19 cellular contexts compared by ENCODE assay signal in genomic region chr14:96893966-96894622, GRCh38.
DNase-seq lines count a peak whose midpoint lies in the region; ATAC-seq, FAIRE-seq and TF ChIP-seq lines count a peak whose summit lies in the region.
"Had no signal": no experiment of that assay in that cellular context is flagged by ENCODE, and none has a peak within 500 bp of the region (broad histone marks: within the 10 kb centered on the region; RNA-seq: fewer than 3 reads in every experiment).

No MANE protein-coding gene starts in this region.

- H4K8ac ChIP-seq in IMR-90 (ENCODE audit: low read depth in 2 of 2, low read length in 2 of 2), result no peak overlapping the region
- H4K8ac ChIP-seq in H1 (ENCODE audit: extremely low read depth, insufficient read depth, low read length), result peak overlapping the region; percentile 57; the same call in 1 of the 2 replicates

- H3K79me1 ChIP-seq in IMR-90 (ENCODE audit: low read depth in 1 of 2, low read length in 2 of 2), result no peaks in the 10 kb centered on the region
- H3K79me1 ChIP-seq in H1 (ENCODE audit: low read depth, low read length), result no peaks in the 10 kb centered on the region

- peaks cover 0 to 6% (median 0%) of the 10 kb centered on the region in 11 experiments; a peak in 2 of 22 replicates for H4K20me1 ChIP-seq in BLaER1 treated with 17β-estradiol and CSF1 and Interleukin-3, amounts not matched to agents 10 nM and 100 nM
- H4K20me1 ChIP-seq in IMR-90 (ENCODE audit: insufficient read depth, low read length) (no peaks in the 10 kb centered on the region), H1 (replicated peaks in 1 of 2; ENCODE audit: control insufficient read depth in 1 of 2, insufficient read depth in 2 of 2, low read length in 2 of 2) (no peaks in the 10 kb centered on the region)

- H3K27ac ChIP-seq in BLaER1 treated with 17β-estradiol and CSF1 and Interleukin-3, amounts not matched to agents 10 nM and 100 nM, result peak overlapping the region in 3 of 11 experiments; percentile 12 to 28 (median 28); a peak in 1 of 22 replicates
- H3K27ac ChIP-seq in IMR-90 (ENCODE audit: insufficient read depth, low read length) (no peak overlapping the region), H1 (ENCODE audit: low read depth, low read length) (no peak overlapping the region), right lobe of liver (no peak overlapping the region)
- H3K27ac ChIP-seq: HL-60 had no signal

- H4K91ac ChIP-seq in IMR-90 (ENCODE audit: insufficient read depth, low read depth, low read length), result no peak overlapping the region
- no peak overlapping the region for H4K91ac ChIP-seq in H1 (replicated peaks; ENCODE audit: insufficient read length, low read length)

- WGBS in IMR-90 (ENCODE audit: extremely low coverage in 2 of 2, insufficient read length in 1 of 2), 2 experiments, result 89% methylated on average over 4 of the region's 12 CpGs; no CpG with 5 or more reads in 1 of the 2 experiments
- WGBS in H1 (ENCODE audit: extremely low coverage in 1 of 2, insufficient coverage in 1 of 2, insufficient read length in 1 of 2, insufficient replicate concordance in 2 of 2, low coverage in 1 of 2, low lambda C conversion rate in 2 of 2, missing lambda C conversion rate in 1 of 2), 2 experiments, result 84% methylated on average over 12 of the region's 12 CpGs; no CpG with 5 or more reads in 1 of the 2 experiments
- WGBS in right lobe of liver (ENCODE audit: insufficient coverage, low coverage, low lambda C conversion rate, missing lambda C conversion rate), result 79% methylated on average over 5 of the region's 12 CpGs

- H2BK12ac ChIP-seq in H1 (ENCODE audit: low read depth, low read length), result no peak overlapping the region

- H3K9me3 Mint-ChIP-seq in activated CD8-positive, alpha-beta T cell treated with anti-CD3 and anti-CD28 coated beads for 36 hours, result no peaks in the 10 kb centered on the region
- H3K9me3 Mint-ChIP-seq in activated CD8-positive, alpha-beta T cell treated with anti-CD3 and anti-CD28 coated beads, Interleukin-2, amount 10 ng/mL, durations not matched to agents 7 days and 5 days (ENCODE audit: insufficient read depth), result no peaks in the 10 kb centered on the region
- H3K9me3 Mint-ChIP-seq: CD4-positive, alpha-beta T cell had no signal

- no peak overlapping the region for H3K4me3 ChIP-seq in BLaER1 treated with 17β-estradiol and CSF1 and Interleukin-3, amounts not matched to agents 10 nM and 100 nM
- H3K4me3 ChIP-seq in IMR-90 (ENCODE audit: insufficient read depth, low read depth, low read length) (no peak overlapping the region), H1 (ENCODE audit: extremely low read depth in 1 of 4, insufficient read depth in 2 of 4, low read depth in 3 of 4, low read length in 4 of 4) (no peak overlapping the region), right lobe of liver (no peak overlapping the region)

- dilution Hi-C loops in IMR-90 (cut with HindIII; ENCODE audit: low sequenced_read_pairs, unreplicated experiment), result no loop called here

- H2BK15ac ChIP-seq in IMR-90 (ENCODE audit: low read depth, low read length) (no peak overlapping the region), H1 (ENCODE audit: low read length) (no peak overlapping the region)

- TF ChIP-seq POLR2A in IMR-90 (IDR thresholded peaks at IDR 0.05; ENCODE audit: low read depth, low read length) (no peak), H1 (IDR thresholded peaks at IDR 0.05; ENCODE audit: control extremely low read depth in 1 of 2, low read depth in 2 of 2, low read length in 2 of 2) (no peak), right lobe of liver (IDR thresholded peaks at IDR 0.05) (no peak)

- no peak overlapping the region for H3K18ac ChIP-seq in IMR-90 (ENCODE audit: low read depth, low read length)
- H3K18ac ChIP-seq in H1 (ENCODE audit: extremely low read depth, low read length), result no peak overlapping the region

- in situ Hi-C loops in IMR-90 (cut with MboI; ENCODE audit: low sequenced_read_pairs), result no loop called here

- H3K27ac Mint-ChIP-seq in activated CD8-positive, alpha-beta T cell treated with anti-CD3 and anti-CD28 coated beads for 36 hours, result no peak overlapping the region
- no peak overlapping the region for H3K27ac Mint-ChIP-seq in activated CD8-positive, alpha-beta T cell treated with anti-CD3 and anti-CD28 coated beads, Interleukin-2, amount 10 ng/mL, durations not matched to agents 7 days and 5 days
- H3K27ac Mint-ChIP-seq: CD4-positive, alpha-beta T cell had no signal

- intact Hi-C loops in activated CD8-positive, alpha-beta T cell treated with anti-CD3 and anti-CD28 coated beads for 36 hours (cut with micrococcal nuclease), result no loop called here
- intact Hi-C loops in IMR-90 (cut with micrococcal nuclease), result no loop called here
- intact Hi-C loops in right lobe of liver (cut with DNase I), result no loop called here

- H3K27me3 ChIP-seq in BLaER1 treated with 17β-estradiol and CSF1 and Interleukin-3, amounts not matched to agents 10 nM and 100 nM, result no peaks in the 10 kb centered on the region
- no peaks in the 10 kb centered on the region for H3K27me3 ChIP-seq in IMR-90 (ENCODE audit: control insufficient read depth, insufficient read depth, low read length)
- H3K27me3 ChIP-seq in H1 (replicated peaks in 1 of 4; ENCODE audit: control insufficient read depth in 3 of 4, extremely low read depth in 1 of 4, insufficient read depth in 3 of 4, low read length in 3 of 4), result no peaks in the 10 kb centered on the region
- no peaks in the 10 kb centered on the region for H3K27me3 ChIP-seq in right lobe of liver

- CTCF ChIA-PET in activated CD8-positive, alpha-beta T cell treated with anti-CD3 and anti-CD28 coated beads for 36 hours (lab: Charles Lee), result no interaction called here
- CTCF ChIA-PET in activated CD8-positive, alpha-beta T cell treated with anti-CD3 and anti-CD28 coated beads, Interleukin-2, amount 10 ng/mL, durations not matched to agents 7 days and 5 days (lab: Charles Lee), result interaction anchor here (1.1 kb wide), 2 partner anchors 13 to 41 kb away, joined by 3 to 7 read pairs; no protein-coding TSS in a partner anchor
- CTCF ChIA-PET in IMR-90 (lab: Yijun Ruan, JAX) (no interaction called here), H1 (lab: Charles Lee; ENCODE audit: partially characterized antibody) (interaction anchor here (0.9 to 1.7 kb wide), 4 partner anchors 16 to 244 kb away, joined by 3 to 5 read pairs (median 4); no protein-coding TSS in a partner anchor)

- no peak for TF ChIP-seq EP300 in H1 (IDR thresholded peaks at IDR 0.05; ENCODE audit: borderline replicate concordance in 1 of 2, low read depth in 2 of 2, low read length in 2 of 2)

- peak; percentile 6 for DNase-seq in activated CD8-positive, alpha-beta T cell treated with anti-CD3 and anti-CD28 coated beads for 36 hours
- no peak for DNase-seq in activated CD8-positive, alpha-beta T cell treated with anti-CD3 and anti-CD28 coated beads, Interleukin-2, amount 10 ng/mL, durations not matched to agents 7 days and 5 days
- DNase-seq in IMR-90 (no peak), H1 (ENCODE audit: low read depth in 1 of 2, low spot score in 2 of 2) (no peak), NCI-H1694 (lab: John Stamatoyannopoulos, UW) (no peak), right lobe of liver (no peak), GM19239 (ENCODE audit: insufficient read length, low spot score) (no peak)
- DNase-seq: CD4-positive, alpha-beta T cell; HCEC 1CT; MV-4-11; NCI-H1417 treated with DMSO at 0.1 percent for 48 hours; NCI-H2029; NCI-H2171; NCI-H446; NCI-H69; NK-92 treated with Interleukin-12 subunit alpha and Interleukin-12 subunit beta, amount 100 ng/mL, for 24 hours; SHP77 had no signal

- ATAC-seq in activated CD8-positive, alpha-beta T cell treated with anti-CD3 and anti-CD28 coated beads for 36 hours, result no peak
- no peak for ATAC-seq in activated CD8-positive, alpha-beta T cell treated with anti-CD3 and anti-CD28 coated beads, Interleukin-2, amount 10 ng/mL, durations not matched to agents 7 days and 5 days
- ATAC-seq in IMR-90 (ENCODE audit: low read depth) (no peak), right lobe of liver (no peak)

- peaks cover 0 to 26% (median 18%) of the 10 kb centered on the region in 11 experiments; a peak in 14 of 22 replicates for H3K36me3 ChIP-seq in BLaER1 treated with 17β-estradiol and CSF1 and Interleukin-3, amounts not matched to agents 10 nM and 100 nM
- no peaks in the 10 kb centered on the region; the same call in 1 of the 2 replicates for H3K36me3 ChIP-seq in IMR-90 (ENCODE audit: control insufficient read depth, insufficient read depth, low read length)
- H3K36me3 ChIP-seq in H1 (ENCODE audit: control insufficient read depth in 2 of 4, insufficient read depth in 4 of 4, low read length in 3 of 4), result no peaks in the 10 kb centered on the region
- H3K36me3 ChIP-seq in right lobe of liver, result no peaks in the 10 kb centered on the region

- H3K36me3 Mint-ChIP-seq in activated CD8-positive, alpha-beta T cell treated with anti-CD3 and anti-CD28 coated beads for 36 hours (ENCODE audit: low read depth), result peaks cover 3% of the 10 kb centered on the region
- H3K36me3 Mint-ChIP-seq in activated CD8-positive, alpha-beta T cell treated with anti-CD3 and anti-CD28 coated beads, Interleukin-2, amount 10 ng/mL, durations not matched to agents 7 days and 5 days (ENCODE audit: low read depth), result peaks cover 3% of the 10 kb centered on the region

- H3K4me1 ChIP-seq in BLaER1 treated with 17β-estradiol and CSF1 and Interleukin-3, amounts not matched to agents 10 nM and 100 nM, result peaks cover 25 to 48% (median 31%) of the 10 kb centered on the region in 10 experiments
- no peaks in the 10 kb centered on the region for H3K4me1 ChIP-seq in IMR-90 (ENCODE audit: control insufficient read depth, insufficient read depth, low read length)
- H3K4me1 ChIP-seq in H1 (replicated peaks in 1 of 4; ENCODE audit: control insufficient read depth in 3 of 4, insufficient read depth in 4 of 4, low read length in 3 of 4), result no peaks in the 10 kb centered on the region
- no peaks in the 10 kb centered on the region for H3K4me1 ChIP-seq in right lobe of liver

- H2AK5ac ChIP-seq in IMR-90 (ENCODE audit: low read depth, low read length), result no peak overlapping the region
- H2AK5ac ChIP-seq in H1 (ENCODE audit: low read depth, low read length), result no peak overlapping the region

- no peaks in the 10 kb centered on the region; the same call in 1 of the 2 replicates for H3K9me1 ChIP-seq in IMR-90 (ENCODE audit: insufficient read depth, low read length)

- H3K23me2 ChIP-seq in H1 (ENCODE audit: low read depth, low read length), result no peaks in the 10 kb centered on the region

- no peak overlapping the region for H3K14ac ChIP-seq in IMR-90 (replicated peaks; ENCODE audit: low read depth, low read length)
- no peak overlapping the region for H3K14ac ChIP-seq in H1 (ENCODE audit: insufficient read length)

- TF ChIP-seq RAD21 in IMR-90 (IDR thresholded peaks at IDR 0.05; ENCODE audit: low read length) (no peak), H1 (IDR thresholded peaks at IDR 0.05 in 1 of 2, conservative IDR thresholded peaks at IDR 0.05 in 1 of 2; ENCODE audit: low read depth in 2 of 2, low read length in 2 of 2) (no peak)

- FAIRE-seq in H1 (lab: Jason Lieb, UNC) (no peak), GM19239 (lab: Jason Lieb, UNC) (no peak)

- POLR2A ChIA-PET in activated CD8-positive, alpha-beta T cell treated with anti-CD3 and anti-CD28 coated beads for 36 hours (lab: Charles Lee), result interaction anchor here (1.1 kb wide), 1 partner anchor 42 kb away, joined by 3 read pairs; no protein-coding TSS in a partner anchor
- POLR2A ChIA-PET in activated CD8-positive, alpha-beta T cell treated with anti-CD3 and anti-CD28 coated beads, Interleukin-2, amount 10 ng/mL, durations not matched to agents 7 days and 5 days (lab: Charles Lee), result no interaction called here
- POLR2A ChIA-PET in IMR-90 (lab: Charles Lee; ENCODE audit: unreplicated experiment), result interaction anchor here (0.6 kb wide), 1 partner anchor 195 kb away, joined by 3 read pairs; no protein-coding TSS in a partner anchor
- POLR2A ChIA-PET in H1 (lab: Charles Lee; ENCODE audit: partially characterized antibody), result no interaction called here

- H3K56ac ChIP-seq in IMR-90 (ENCODE audit: extremely low read depth, insufficient read depth, low read length), result no peak overlapping the region
- no peak overlapping the region for H3K56ac ChIP-seq in H1 (replicated peaks; ENCODE audit: insufficient read length, low read depth, low read length)

- H3K4me1 Mint-ChIP-seq in activated CD8-positive, alpha-beta T cell treated with anti-CD3 and anti-CD28 coated beads for 36 hours (ENCODE audit: low read depth), result peaks cover 8% of the 10 kb centered on the region
- no peaks in the 10 kb centered on the region for H3K4me1 Mint-ChIP-seq in activated CD8-positive, alpha-beta T cell treated with anti-CD3 and anti-CD28 coated beads, Interleukin-2, amount 10 ng/mL, durations not matched to agents 7 days and 5 days (ENCODE audit: low read depth)

- no peaks in the 10 kb centered on the region for H3K79me2 ChIP-seq in H1 (ENCODE audit: control insufficient read depth in 1 of 2, insufficient read depth in 2 of 2, low read length in 2 of 2)

- H2AFZ ChIP-seq in IMR-90 (replicated peaks; ENCODE audit: low read length, poor library complexity) (no peak overlapping the region), H1 (ENCODE audit: low read length) (no peak overlapping the region)

- H3K27me3 Mint-ChIP-seq in activated CD8-positive, alpha-beta T cell treated with anti-CD3 and anti-CD28 coated beads for 36 hours, result no peaks in the 10 kb centered on the region
- no peaks in the 10 kb centered on the region for H3K27me3 Mint-ChIP-seq in activated CD8-positive, alpha-beta T cell treated with anti-CD3 and anti-CD28 coated beads, Interleukin-2, amount 10 ng/mL, durations not matched to agents 7 days and 5 days (ENCODE audit: low read depth)
- H3K27me3 Mint-ChIP-seq: CD4-positive, alpha-beta T cell had no signal

- H2BK120ac ChIP-seq in IMR-90 (ENCODE audit: low read depth, low read length) (no peak overlapping the region), H1 (replicated peaks; ENCODE audit: low read depth, low read length) (no peak overlapping the region)

- peak overlapping the region in 10 of 11 experiments; percentile 38 to 87 (median 76); a peak in 20 of 22 replicates for H3K4me2 ChIP-seq in BLaER1 treated with 17β-estradiol and CSF1 and Interleukin-3, amounts not matched to agents 10 nM and 100 nM
- no peak overlapping the region for H3K4me2 ChIP-seq in IMR-90 (ENCODE audit: low read depth, low read length)
- no peak overlapping the region for H3K4me2 ChIP-seq in H1 (ENCODE audit: insufficient read depth in 1 of 2, low read depth in 2 of 2, low read length in 2 of 2)

- TF ChIP-seq CTCF in activated CD8-positive, alpha-beta T cell treated with anti-CD3 and anti-CD28 coated beads for 36 hours (IDR thresholded peaks at IDR 0.05), result no peak
- TF ChIP-seq CTCF in IMR-90 (conservative IDR thresholded peaks at IDR 0.05; ENCODE audit: low read depth, low read length) (no peak), H1 (IDR thresholded peaks at IDR 0.05; ENCODE audit: control extremely low read depth in 1 of 3, insufficient read depth in 1 of 3, low read depth in 1 of 3, low read length in 3 of 3) (no peak), right lobe of liver (IDR thresholded peaks at IDR 0.05) (no peak)

- H3K23ac ChIP-seq in IMR-90 (ENCODE audit: low read depth, low read length), result no peak overlapping the region
- no peak overlapping the region for H3K23ac ChIP-seq in H1 (ENCODE audit: insufficient read length)

- peaks cover 0 to 16% (median 4%) of the 10 kb centered on the region in 11 experiments; a peak in 10 of 22 replicates for H3K9me3 ChIP-seq in BLaER1 treated with 17β-estradiol and CSF1 and Interleukin-3, amounts not matched to agents 10 nM and 100 nM (replicated peaks in 1 of 11)
- H3K9me3 ChIP-seq in IMR-90 (ENCODE audit: control insufficient read depth, insufficient read depth, low read length) (no peaks in the 10 kb centered on the region), H1 (ENCODE audit: insufficient read depth in 2 of 2, low read depth in 1 of 2, low read length in 1 of 2) (no peaks in the 10 kb centered on the region), right lobe of liver (no peaks in the 10 kb centered on the region)

- H2BK20ac ChIP-seq in IMR-90 (ENCODE audit: low read depth, low read length), result no peak overlapping the region
- no peak overlapping the region for H2BK20ac ChIP-seq in H1 (ENCODE audit: low read length)

- H3K9ac ChIP-seq in BLaER1 treated with 17β-estradiol and CSF1 and Interleukin-3, amounts not matched to agents 10 nM and 100 nM, result 0 out of 22 replicates have a peak overlapping the region, but pooled peaks of 1 of the 11 experiments have one; percentile 24
- no peak overlapping the region for H3K9ac ChIP-seq in IMR-90 (ENCODE audit: low read depth, low read length)
- H3K9ac ChIP-seq in H1 (replicated peaks in 1 of 4; ENCODE audit: extremely low read depth in 1 of 4, low read depth in 3 of 4, low read length in 3 of 4), result no peak overlapping the region

- H3K4ac ChIP-seq in IMR-90 (ENCODE audit: low read depth, low read length) (no peak overlapping the region), H1 (replicated peaks; ENCODE audit: insufficient read length, low read depth, low read length) (no peak overlapping the region)

- no peak overlapping the region for H2BK5ac ChIP-seq in IMR-90 (ENCODE audit: low read depth, low read length, poor library complexity, severe bottlenecking)
- H2BK5ac ChIP-seq in H1 (ENCODE audit: low read depth, low read length), result no peak overlapping the region

- no TSS peak for BruUV-seq in IMR-90 (replicated peaks; lab: Mats Ljungman, UMichigan)

- peak overlapping the region; percentile 15 for H2AK9ac ChIP-seq in IMR-90 (replicated peaks; ENCODE audit: low read depth, low read length, poor library complexity)

- H3K4me3 Mint-ChIP-seq in activated CD8-positive, alpha-beta T cell treated with anti-CD3 and anti-CD28 coated beads for 36 hours, result no peak overlapping the region
- no peak overlapping the region for H3K4me3 Mint-ChIP-seq in activated CD8-positive, alpha-beta T cell treated with anti-CD3 and anti-CD28 coated beads, Interleukin-2, amount 10 ng/mL, durations not matched to agents 7 days and 5 days
- H3K4me3 Mint-ChIP-seq: CD4-positive, alpha-beta T cell had no signal

- H4K5ac ChIP-seq in IMR-90 (ENCODE audit: low read depth, low read length) (no peak overlapping the region), H1 (ENCODE audit: insufficient read length, low read depth, low read length) (no peak overlapping the region)

Comparison
In these comparisons a context has a peak if more than half of its experiments do, and no peak if none do; other contexts are left out.
1. CTCF ChIA-PET loops: an anchor here in activated CD8-positive, alpha-beta T cell treated with anti-CD3 and anti-CD28 coated beads, Interleukin-2, amount 10 ng/mL, durations not matched to agents 7 days and 5 days (1.1 kb wide) and H1 (0.9 to 1.7 kb wide); none called in activated CD8-positive, alpha-beta T cell treated with anti-CD3 and anti-CD28 coated beads for 36 hours and IMR-90.
2. POLR2A ChIA-PET loops: an anchor here in activated CD8-positive, alpha-beta T cell treated with anti-CD3 and anti-CD28 coated beads for 36 hours (1.1 kb wide) and IMR-90 (0.6 kb wide); none called in activated CD8-positive, alpha-beta T cell treated with anti-CD3 and anti-CD28 coated beads, Interleukin-2, amount 10 ng/mL, durations not matched to agents 7 days and 5 days and H1.
3. H3K4me2 ChIP-seq: peak in BLaER1 treated with 17β-estradiol and CSF1 and Interleukin-3, amounts not matched to agents 10 nM and 100 nM (10 of 11); none in IMR-90 (single experiment) and H1 (0 of 2).